In genomic region chr22:20980523-20980922, GRCh38 we compare ENCODE assay signal across 20 cellular contexts. TPM values are rescaled to one million over a fixed set of nuclear protein-coding genes. Genes with fewer than 3 reads are reported as not detected.
DNase-seq lines count a peak whose midpoint lies in the region; ATAC-seq and TF ChIP-seq lines count a peak whose summit lies in the region.
"Had no signal": no experiment of that assay in that cellular context is flagged by ENCODE, and none has a peak within 500 bp of the region (broad histone marks: within the 10 kb centered on the region; RNA-seq: fewer than 3 reads in every experiment).

No MANE protein-coding gene starts in this region.

- no peaks in the 10 kb centered on the region; the same call in 1 of the 2 replicates for H4K20me1 ChIP-seq in BLaER1
- no peaks in the 10 kb centered on the region for H4K20me1 ChIP-seq in DOHH2 (ENCODE audit: control insufficient read depth, insufficient read depth, low read depth, low read length)

- DNase-seq in activated naive CD8-positive, alpha-beta T cell treated with anti-CD3 and anti-CD28 coated beads for 36 hours, result no peak
- no peak for DNase-seq in naive thymus-derived CD8-positive, alpha-beta T cell
- DNase-seq in WERI-Rb-1 (no peak), midbrain (lab: John Stamatoyannopoulos, UW) (no peak), DMS 273 (lab: John Stamatoyannopoulos, UW; ENCODE audit: unreplicated experiment) (no peak)
- DNase-seq: activated gamma-delta T cell treated with Interleukin-2 at 50 U/mL for 16 hours; islet precursor cell; NCI-H1105 treated with DMSO at 0.1 percent for 48 hours; NCI-H2227 treated with DMSO at 0.1 percent for 48 hours; OCI-M1; stimulated activated CD4-positive, alpha-beta T cell treated with anti-CD3 and anti-CD28 coated beads, Interleukin-4, amount 100 ng/mL, for 4 hours; stimulated activated naive CD4-positive, alpha-beta T cell had no signal

- H3K27ac ChIP-seq in BLaER1, result no peak overlapping the region
- no peak overlapping the region for H3K27ac ChIP-seq in DOHH2 (ENCODE audit: low read depth, low read length)
- H3K27ac ChIP-seq in WERI-Rb-1, result no peak overlapping the region

- peaks cover 33% of the 10 kb centered on the region for H3K4me1 Mint-ChIP-seq in activated naive CD8-positive, alpha-beta T cell treated with anti-CD3 and anti-CD28 coated beads for 36 hours
- peaks cover 28 to 52% (median 49%) of the 10 kb centered on the region in 4 donors for H3K4me1 Mint-ChIP-seq in naive thymus-derived CD8-positive, alpha-beta T cell

- H3K36me3 Mint-ChIP-seq in activated naive CD8-positive, alpha-beta T cell treated with anti-CD3 and anti-CD28 coated beads for 36 hours, result peaks cover 1% of the 10 kb centered on the region
- peaks cover 0 to 2% (median 0%) of the 10 kb centered on the region in 3 donors for H3K36me3 Mint-ChIP-seq in naive thymus-derived CD8-positive, alpha-beta T cell

- no peaks in the 10 kb centered on the region for H3K27me3 Mint-ChIP-seq in activated naive CD8-positive, alpha-beta T cell treated with anti-CD3 and anti-CD28 coated beads for 36 hours
- H3K27me3 Mint-ChIP-seq in naive thymus-derived CD8-positive, alpha-beta T cell, result peaks cover 0 to 4% (median 0%) of the 10 kb centered on the region in 5 donors

- no peak for TF ChIP-seq CTCF in DOHH2 (IDR thresholded peaks at IDR 0.05; ENCODE audit: low read depth, low read length, poor library complexity, severe bottlenecking)
- TF ChIP-seq CTCF in WERI-Rb-1 (IDR thresholded peaks at IDR 0.05; ENCODE audit: low read depth, low read length), result no peak

- peaks cover 29% of the 10 kb centered on the region for H3K79me2 ChIP-seq in DOHH2 (ENCODE audit: control insufficient read depth, low read length)

- H3K9me3 ChIP-seq in BLaER1 (peaks cover 10% of the 10 kb centered on the region; the same call in 1 of the 2 replicates), DOHH2 (ENCODE audit: control insufficient read depth, insufficient read depth, low read length) (peaks cover 11% of the 10 kb centered on the region; the same call in 1 of the 2 replicates), WERI-Rb-1 (ENCODE audit: severe bottlenecking) (no peaks in the 10 kb centered on the region)

- POLR2A ChIA-PET in naive thymus-derived CD8-positive, alpha-beta T cell (lab: Charles Lee), result interaction anchor here (2.4 to 4.3 kb wide), 2 partner anchors 10 to 22 kb away, joined by 12 to 78 read pairs; partner anchors contain the start of gene THAP7

- H3K4me1 ChIP-seq in BLaER1 (peaks cover 28% of the 10 kb centered on the region), DOHH2 (ENCODE audit: control insufficient read depth, low read length) (peaks cover 20% of the 10 kb centered on the region)

- no peak for ATAC-seq in naive thymus-derived CD8-positive, alpha-beta T cell
- ATAC-seq in GM21576 (IDR thresholded peaks at IDR 0.05; ENCODE audit: unreplicated experiment), result no peak
- ATAC-seq: activated CD4-positive, CD25-positive, alpha-beta regulatory T cell treated with anti-CD3 and anti-CD28 coated beads, Interleukin-2, amount 50 U/mL, for 24 hours; right cardiac atrium had no signal

- H3K4me3 ChIP-seq in BLaER1 (no peak overlapping the region), DOHH2 (ENCODE audit: low read length) (no peak overlapping the region), WERI-Rb-1 (ENCODE audit: low read depth, low read length) (no peak overlapping the region)

- peak overlapping the region; percentile 98 for H3K4me3 Mint-ChIP-seq in activated naive CD8-positive, alpha-beta T cell treated with anti-CD3 and anti-CD28 coated beads for 36 hours
- H3K4me3 Mint-ChIP-seq in naive thymus-derived CD8-positive, alpha-beta T cell, result peak overlapping the region in 9 of 10 donors; percentile 83 to 97 (median 93)

- no peaks in the 10 kb centered on the region for H3K9me2 ChIP-seq in DOHH2 (replicated peaks; ENCODE audit: control insufficient read depth, low read length)

- H3K36me3 ChIP-seq in BLaER1 (peaks cover 20% of the 10 kb centered on the region), DOHH2 (ENCODE audit: control insufficient read depth, low read length) (peaks cover 19% of the 10 kb centered on the region), WERI-Rb-1 (peaks cover 6% of the 10 kb centered on the region)

- H3K4me2 ChIP-seq in BLaER1, result peak overlapping the region; percentile 93
- H3K4me2 ChIP-seq in DOHH2 (ENCODE audit: low read length), result peak overlapping the region; percentile 92; the same call in 1 of the 2 replicates

- H3K27me3 ChIP-seq in BLaER1, result no peaks in the 10 kb centered on the region
- H3K27me3 ChIP-seq in DOHH2 (ENCODE audit: control insufficient read depth, low read length), result no peaks in the 10 kb centered on the region
- H3K27me3 ChIP-seq in WERI-Rb-1 (ENCODE audit: insufficient read depth, low read depth, severe bottlenecking), result no peaks in the 10 kb centered on the region

- H3F3A ChIP-seq in DOHH2 (ENCODE audit: control insufficient read depth, insufficient read depth), result no peaks in the 10 kb centered on the region

- no peak overlapping the region for H3K27ac Mint-ChIP-seq in activated naive CD8-positive, alpha-beta T cell treated with anti-CD3 and anti-CD28 coated beads for 36 hours
- peak overlapping the region in 8 of 10 donors; percentile 18 to 94 (median 82) for H3K27ac Mint-ChIP-seq in naive thymus-derived CD8-positive, alpha-beta T cell

- H3K9me3 Mint-ChIP-seq in activated naive CD8-positive, alpha-beta T cell treated with anti-CD3 and anti-CD28 coated beads for 36 hours, result peaks cover 7% of the 10 kb centered on the region
- H3K9me3 Mint-ChIP-seq in naive thymus-derived CD8-positive, alpha-beta T cell, result peaks cover 0 to 4% (median 0%) of the 10 kb centered on the region in 9 donors

- H3K9ac ChIP-seq in BLaER1, result no peak overlapping the region

RNA-seq across cellular contexts. Expression of gene LZTR1, which starts 1.6 kb away (rescaled TPM):
- 10 to 100 TPM; 32.4 to 39.2 TPM for total RNA-seq in activated naive CD8-positive, alpha-beta T cell treated with anti-CD3 and anti-CD28 coated beads for 36 hours
- total RNA-seq in naive thymus-derived CD8-positive, alpha-beta T cell, result 100 to 1,000 TPM in 1 of 2 experiments, 10 to 100 TPM in 1; 92.9 to 103 TPM
- polyA plus RNA-seq in naive thymus-derived CD8-positive, alpha-beta T cell, result 10 to 100 TPM in 2 of 3 donors, 1 to 10 TPM in 1; 8.6 to 14.5 (median 12.3) TPM

RNA-seq across cellular contexts. Expression of gene AIFM3, which starts 13.5 kb away (rescaled TPM):
- total RNA-seq in activated naive CD8-positive, alpha-beta T cell treated with anti-CD3 and anti-CD28 coated beads for 36 hours, result under 1 TPM in 1 of 2 experiments, not detected in 1; 0.14 TPM
- total RNA-seq in naive thymus-derived CD8-positive, alpha-beta T cell, result 1 to 10 TPM in 1 of 2 experiments, under 1 TPM in 1; 0.47 to 1.3 TPM
- polyA plus RNA-seq in naive thymus-derived CD8-positive, alpha-beta T cell, result under 1 TPM; 0.16 to 0.53 (median 0.32) TPM

RNA-seq across cellular contexts. Expression of gene THAP7, which starts 21.4 kb away (rescaled TPM):
- total RNA-seq in activated naive CD8-positive, alpha-beta T cell treated with anti-CD3 and anti-CD28 coated beads for 36 hours, result 10 to 100 TPM; 34.3 to 34.5 TPM
- 10 to 100 TPM; 68.5 to 70.5 TPM for total RNA-seq in naive thymus-derived CD8-positive, alpha-beta T cell
- 10 to 100 TPM; 31.7 to 55.5 (median 41.1) TPM for polyA plus RNA-seq in naive thymus-derived CD8-positive, alpha-beta T cell

RNA-seq across cellular contexts. Expression of gene P2RX6, which starts 34.4 kb away (rescaled TPM):
- under 1 TPM; 0.14 to 0.43 TPM for total RNA-seq in activated naive CD8-positive, alpha-beta T cell treated with anti-CD3 and anti-CD28 coated beads for 36 hours
- 1 to 10 TPM; 2.7 to 4.5 TPM for total RNA-seq in naive thymus-derived CD8-positive, alpha-beta T cell
- polyA plus RNA-seq in naive thymus-derived CD8-positive, alpha-beta T cell, result 1 to 10 TPM in 1 of 3 donors, under 1 TPM in 2; 0.25 to 1.1 (median 0.74) TPM
- polyA plus RNA-seq: CD14-positive monocyte had no signal

RNA-seq across cellular contexts. Expression of gene SLC7A4, which starts 51.8 kb away (rescaled TPM):
- under 1 TPM; 0.41 to 0.44 TPM for total RNA-seq in activated naive CD8-positive, alpha-beta T cell treated with anti-CD3 and anti-CD28 coated beads for 36 hours
- 1 to 10 TPM in 1 of 2 experiments, under 1 TPM in 1; 0.69 to 1.3 TPM for total RNA-seq in naive thymus-derived CD8-positive, alpha-beta T cell
- polyA plus RNA-seq in naive thymus-derived CD8-positive, alpha-beta T cell, result 1 to 10 TPM in 2 of 3 donors, under 1 TPM in 1; 0.99 to 1.4 (median 1.2) TPM
- total RNA-seq: cardiac septum, G401 had no signal
- polyA plus RNA-seq: CD14-positive monocyte had no signal
